Comparison of ENCODE assay signal across 8 cellular contexts in genomic region chr13:110593430-110594130, GRCh38. TPM values are rescaled to one million over a fixed set of nuclear protein-coding genes. Genes with fewer than 3 reads are reported as not detected.
DNase-seq lines count a peak whose midpoint lies in the region; ATAC-seq, FAIRE-seq and TF ChIP-seq lines count a peak whose summit lies in the region.

No MANE protein-coding gene starts in this region.

- CTCF ChIA-PET in CD4-positive, alpha-beta memory T cell (lab: Charles Lee; ENCODE audit: partially characterized antibody) = interaction anchor here (0.7 to 1.7 kb wide), 13 partner anchors 9 to 232 kb away, joined by 3 to 12 read pairs (median 3); partner anchors contain the start of gene RAB20

- no peaks in the 10 kb centered on the region for H3K27me3 ChIP-seq in CD4-positive, alpha-beta memory T cell (ENCODE audit: insufficient read depth, low read length)
- no peaks in the 10 kb centered on the region for H3K27me3 ChIP-seq in right atrium auricular region

- no peak overlapping the region for H3K4me3 Mint-ChIP-seq in CD4-positive, alpha-beta memory T cell
- no peak overlapping the region for H3K4me3 Mint-ChIP-seq in activated T-helper 17 cell treated with anti-CD3 and anti-CD28 coated beads, Interleukin-2, amount 50 U/mL, for 72 hours
- no peak overlapping the region for H3K4me3 Mint-ChIP-seq in stimulated activated memory B cell treated with anti-CD40 and anti-IgM and Interleukin-4, amounts not matched to agents 10 μg/mL and 1 μg/mL and 100 μg/mL, for 72 hours

- TF ChIP-seq CTCF in right atrium auricular region (IDR thresholded peaks at IDR 0.05) = peak; percentile 43 to 75

- no peaks in the 10 kb centered on the region for H3K36me3 ChIP-seq in CD4-positive, alpha-beta memory T cell (ENCODE audit: insufficient read depth, low read length)
- H3K36me3 ChIP-seq in right atrium auricular region = no peaks in the 10 kb centered on the region

- no peaks in the 10 kb centered on the region for H3K9me3 Mint-ChIP-seq in CD4-positive, alpha-beta memory T cell
- H3K9me3 Mint-ChIP-seq in activated T-helper 17 cell treated with anti-CD3 and anti-CD28 coated beads, Interleukin-2, amount 50 U/mL, for 72 hours = no peaks in the 10 kb centered on the region
- H3K9me3 Mint-ChIP-seq in stimulated activated memory B cell treated with anti-CD40 and anti-IgM and Interleukin-4, amounts not matched to agents 10 μg/mL and 1 μg/mL and 100 μg/mL, for 72 hours = no peaks in the 10 kb centered on the region

- FAIRE-seq in GM18507 (lab: Jason Lieb, UNC) = peak; percentile 92

- no peaks in the 10 kb centered on the region for H3K9me3 ChIP-seq in CD4-positive, alpha-beta memory T cell (ENCODE audit: control insufficient read depth in 1 of 2, low read length in 2 of 2)
- no peaks in the 10 kb centered on the region for H3K9me3 ChIP-seq in right atrium auricular region

- H3K27me3 Mint-ChIP-seq in CD4-positive, alpha-beta memory T cell = peaks cover 0 to 2% of the 10 kb centered on the region in 2 donors
- peaks cover 3% of the 10 kb centered on the region for H3K27me3 Mint-ChIP-seq in activated T-helper 17 cell treated with anti-CD3 and anti-CD28 coated beads, Interleukin-2, amount 50 U/mL, for 72 hours
- H3K27me3 Mint-ChIP-seq in stimulated activated memory B cell treated with anti-CD40 and anti-IgM and Interleukin-4, amounts not matched to agents 10 μg/mL and 1 μg/mL and 100 μg/mL, for 72 hours = no peaks in the 10 kb centered on the region

- DNase-seq in CD4-positive, alpha-beta memory T cell = peak in 4 of 5 donors; percentile 26 to 36 (median 30)
- DNase-seq in GM18507 (ENCODE audit: extremely low spot score, insufficient read length, low read depth) = peak; percentile 43
- peak; percentile 52 for DNase-seq in NCI-H1694 treated with DMSO at 0.1 percent for 48 hours (lab: John Stamatoyannopoulos, UW)
- no peak for DNase-seq in right atrium auricular region (ENCODE audit: low spot score)
- no peak for DNase-seq in NK-92 treated with Interleukin-12 subunit alpha and Interleukin-12 subunit beta, amount 100 ng/mL, for 24 hours (lab: John Stamatoyannopoulos, UW)

- H3K36me3 Mint-ChIP-seq in CD4-positive, alpha-beta memory T cell = no peaks in the 10 kb centered on the region
- H3K36me3 Mint-ChIP-seq in activated T-helper 17 cell treated with anti-CD3 and anti-CD28 coated beads, Interleukin-2, amount 50 U/mL, for 72 hours (ENCODE audit: low read depth) = no peaks in the 10 kb centered on the region
- no peaks in the 10 kb centered on the region for H3K36me3 Mint-ChIP-seq in stimulated activated memory B cell treated with anti-CD40 and anti-IgM and Interleukin-4, amounts not matched to agents 10 μg/mL and 1 μg/mL and 100 μg/mL, for 72 hours

- H3K27ac ChIP-seq in CD4-positive, alpha-beta memory T cell (ENCODE audit: low read depth, low read length) = no peak overlapping the region
- H3K27ac ChIP-seq in right atrium auricular region = no peak overlapping the region

- ATAC-seq in HG02852 (IDR thresholded peaks at IDR 0.05; ENCODE audit: unreplicated experiment) = peak; percentile 84
- peak; percentile 81 for ATAC-seq in activated T-helper 17 cell treated with anti-CD3 and anti-CD28 coated beads, Interleukin-2, amount 50 U/mL, for 72 hours (replicated peaks)
- ATAC-seq in stimulated activated memory B cell treated with anti-CD40 and anti-IgM and Interleukin-4, amounts not matched to agents 10 μg/mL and 1 μg/mL and 100 μg/mL, for 72 hours = peak; percentile 66

- H3K4me1 ChIP-seq in CD4-positive, alpha-beta memory T cell (ENCODE audit: insufficient read depth, low read length) = no peaks in the 10 kb centered on the region
- H3K4me1 ChIP-seq in right atrium auricular region = no peaks in the 10 kb centered on the region

- intact Hi-C loops in CD4-positive, alpha-beta memory T cell (cut with micrococcal nuclease) = loop anchor here (5.0 kb wide), 1 partner anchor 454 kb away; no protein-coding TSS in a partner anchor

- POLR2A ChIA-PET in CD4-positive, alpha-beta memory T cell (lab: Charles Lee; ENCODE audit: partially characterized antibody) = interaction anchor here (0.6 to 0.7 kb wide), 2 partner anchors 122 to 583 kb away, joined by 3 to 6 read pairs; no protein-coding TSS in a partner anchor

- no peak overlapping the region for H3K27ac Mint-ChIP-seq in CD4-positive, alpha-beta memory T cell
- H3K27ac Mint-ChIP-seq in activated T-helper 17 cell treated with anti-CD3 and anti-CD28 coated beads, Interleukin-2, amount 50 U/mL, for 72 hours = no peak overlapping the region
- no peak overlapping the region for H3K27ac Mint-ChIP-seq in stimulated activated memory B cell treated with anti-CD40 and anti-IgM and Interleukin-4, amounts not matched to agents 10 μg/mL and 1 μg/mL and 100 μg/mL, for 72 hours

- no peak overlapping the region for H3K4me3 ChIP-seq in CD4-positive, alpha-beta memory T cell (ENCODE audit: low read length in 2 of 2)
- no peak overlapping the region for H3K4me3 ChIP-seq in right atrium auricular region

- peaks cover 0 to 2% (median 1%) of the 10 kb centered on the region in 4 donors for H3K4me1 Mint-ChIP-seq in CD4-positive, alpha-beta memory T cell
- H3K4me1 Mint-ChIP-seq in activated T-helper 17 cell treated with anti-CD3 and anti-CD28 coated beads, Interleukin-2, amount 50 U/mL, for 72 hours = no peaks in the 10 kb centered on the region
- peaks cover 14% of the 10 kb centered on the region for H3K4me1 Mint-ChIP-seq in stimulated activated memory B cell treated with anti-CD40 and anti-IgM and Interleukin-4, amounts not matched to agents 10 μg/mL and 1 μg/mL and 100 μg/mL, for 72 hours

RNA-seq across cellular contexts. Expression of gene NAXD, which starts 21.8 kb away (rescaled TPM):
- total RNA-seq in CD4-positive, alpha-beta memory T cell = 10 to 100 TPM; 32.6 to 33.4 TPM
- 10 to 100 TPM; 20.4 TPM for polyA plus RNA-seq in CD4-positive, alpha-beta memory T cell
- 10 to 100 TPM; 22.7 to 23.8 TPM for total RNA-seq in activated T-helper 17 cell treated with anti-CD3 and anti-CD28 coated beads, Interleukin-2, amount 50 U/mL, for 72 hours
- total RNA-seq in right atrium auricular region = 10 to 100 TPM; 16.8 to 17.4 TPM

RNA-seq across cellular contexts. Expression of gene RAB20, which starts 32.1 kb away (rescaled TPM):
- 1 to 10 TPM; 2.2 to 3.2 TPM for total RNA-seq in CD4-positive, alpha-beta memory T cell
- polyA plus RNA-seq in CD4-positive, alpha-beta memory T cell = 1 to 10 TPM; 2.8 to 5.7 TPM
- 1 to 10 TPM; 2.4 to 3.7 TPM for total RNA-seq in activated T-helper 17 cell treated with anti-CD3 and anti-CD28 coated beads, Interleukin-2, amount 50 U/mL, for 72 hours
- total RNA-seq in right atrium auricular region = 10 to 100 TPM; 10.8 to 15.7 TPM

Comparison
In these comparisons a context has a peak if more than half of its experiments do, and no peak if none do; other contexts are left out.
1. DNase-seq: peak in CD4-positive, alpha-beta memory T cell (4 of 5), GM18507 (single experiment) and NCI-H1694 treated with DMSO at 0.1 percent for 48 hours (single experiment); none in right atrium auricular region (single experiment) and NK-92 treated with Interleukin-12 subunit alpha and Interleukin-12 subunit beta, amount 100 ng/mL, for 24 hours (single experiment).
2. Peak in every context shown above with its lines, with median percentiles within 50 percentile points of each other: ATAC-seq.